9 cellular contexts compared by ENCODE assay signal in the genomic region with DNA sequence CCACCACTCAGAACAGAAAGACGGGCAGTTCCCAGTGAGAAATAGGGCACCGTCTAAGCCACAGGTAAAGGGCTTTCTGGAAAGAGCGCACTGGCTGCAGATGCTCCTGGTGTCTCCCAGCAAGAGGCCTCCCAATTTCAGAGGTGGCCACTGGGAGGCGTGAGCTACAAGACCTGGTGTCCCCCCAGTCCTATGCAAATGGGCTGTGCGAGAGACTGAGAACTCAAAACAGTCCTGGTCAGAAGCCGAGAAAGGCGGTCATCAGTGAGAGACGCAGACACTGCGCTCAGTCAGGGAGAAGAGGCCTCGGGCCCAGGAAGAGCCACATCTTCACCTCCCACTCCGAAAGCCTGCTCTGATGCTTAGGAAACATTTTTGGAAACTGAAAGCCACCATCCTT.
DNase-seq lines count a peak whose midpoint lies in the region; ATAC-seq, FAIRE-seq and TF ChIP-seq lines count a peak whose summit lies in the region.
"Had no signal": no experiment of that assay in that cellular context is flagged by ENCODE, and none has a peak within 500 bp of the region (broad histone marks: within the 10 kb centered on the region; RNA-seq: fewer than 3 reads in every experiment).

No MANE protein-coding gene starts in this region.

- H3K79me2 ChIP-seq in keratinocyte (ENCODE audit: control insufficient read depth, insufficient read depth, low read length), result no peaks in the 10 kb centered on the region

- H3K9me3 Mint-ChIP-seq in T-cell, result no peaks in the 10 kb centered on the region

- CTCF ChIA-PET in T-cell (lab: Charles Lee), result no interaction called here

- no peaks in the 10 kb centered on the region for H3K4me1 ChIP-seq in keratinocyte (ENCODE audit: control insufficient read depth, extremely low read depth, insufficient read depth, low read length)

- POLR2A ChIA-PET in T-cell (lab: Charles Lee), result no interaction called here

- no peak overlapping the region for H3K4me3 ChIP-seq in GM12865 (ENCODE audit: low read depth, low read length)
- H3K4me3 ChIP-seq in H7 (ENCODE audit: insufficient read depth, low read depth, low read length), result no peak overlapping the region
- H3K4me3 ChIP-seq in keratinocyte (ENCODE audit: control insufficient read depth in 2 of 3, extremely low read depth in 1 of 3, insufficient read depth in 2 of 3, low read depth in 1 of 3, low read length in 3 of 3), result no peak overlapping the region

- TF ChIP-seq CTCF in GM12865 (IDR thresholded peaks at IDR 0.05; ENCODE audit: insufficient read depth, low read depth, low read length, missing control alignments) (peak; percentile 32), keratinocyte (optimal IDR thresholded peaks at IDR 0.05 in 1 of 3, IDR thresholded peaks at IDR 0.05 in 1 of 3, conservative IDR thresholded peaks at IDR 0.05 in 1 of 3; ENCODE audit: extremely low read depth in 1 of 3, insufficient read depth in 2 of 3, low read length in 3 of 3) (peak in 2 of 3 experiments; percentile 5 to 9)

- H3K27me3 ChIP-seq in H7 (ENCODE audit: control insufficient read depth, insufficient read depth, low read length) (no peaks in the 10 kb centered on the region), keratinocyte (ENCODE audit: control insufficient read depth, extremely low read depth, insufficient read depth, low read length) (no peaks in the 10 kb centered on the region)

- H3K9me3 ChIP-seq in keratinocyte (ENCODE audit: control insufficient read depth, low read depth, low read length), result no peaks in the 10 kb centered on the region

- H3K36me3 ChIP-seq in H7 (replicated peaks; ENCODE audit: control insufficient read depth, insufficient read depth, low read length) (no peaks in the 10 kb centered on the region; the same call in 1 of the 2 replicates), keratinocyte (ENCODE audit: control insufficient read depth in 2 of 2, extremely low read depth in 1 of 2, insufficient read depth in 2 of 2, low read length in 2 of 2) (peaks cover 11 to 16% of the 10 kb centered on the region in 2 experiments)

- DNase-seq in GM12865 (ENCODE audit: low read depth), result peak; percentile 55
- DNase-seq in H7, result peak; percentile 88
- peak in 1 of 34 experiments; percentile 12 for DNase-seq in T-cell
- DNase-seq in keratinocyte (ENCODE audit: low read depth, low spot score), result no peak
- no peak for DNase-seq in G401 (ENCODE audit: low spot score)
- DNase-seq: NCI-H187 treated with DMSO at 0.1 percent for 48 hours had no signal

- H3K9ac ChIP-seq in keratinocyte (ENCODE audit: control insufficient read depth, extremely low read depth, insufficient read depth, low read length), result no peak overlapping the region

- no peak overlapping the region for H3K4me2 ChIP-seq in keratinocyte (ENCODE audit: control insufficient read depth, extremely low read depth, insufficient read depth, low read depth, low read length)

- no peak for FAIRE-seq in keratinocyte (lab: Jason Lieb, UNC)
- FAIRE-seq: islet of Langerhans had no signal

- no peak overlapping the region for H2AFZ ChIP-seq in keratinocyte (ENCODE audit: control insufficient read depth, low read length)

- no peaks in the 10 kb centered on the region for H4K20me1 ChIP-seq in keratinocyte (ENCODE audit: control insufficient read depth, extremely low read depth, insufficient read depth, low read length)

- H3K4me1 Mint-ChIP-seq in T-cell, result peaks cover 0 to 6% (median 0%) of the 10 kb centered on the region in 3 donors

- dilution Hi-C loops in keratinocyte (cut with MboI; ENCODE audit: extremely low pct_ligation_motif_present, low sequenced_read_pairs), result no loop called here

- ATAC-seq in T-cell (replicated peaks in 1 of 4) (no peak), GM21737 (IDR thresholded peaks at IDR 0.05; ENCODE audit: unreplicated experiment) (no peak), HG03139 (IDR thresholded peaks at IDR 0.05; ENCODE audit: unreplicated experiment) (no peak)

- peaks cover 42% of the 10 kb centered on the region for H3K36me3 Mint-ChIP-seq in T-cell

- no peak overlapping the region for H3K27ac Mint-ChIP-seq in T-cell

- in situ Hi-C loops in G401 (cut with HindIII; ENCODE audit: low sequenced_read_pairs), result no loop called here

- no peaks in the 10 kb centered on the region for H3K27me3 Mint-ChIP-seq in T-cell

- H3K9me1 ChIP-seq in keratinocyte (ENCODE audit: control insufficient read depth, extremely low read depth, insufficient read depth, low read length), result no peaks in the 10 kb centered on the region

- H3K27ac ChIP-seq in keratinocyte (ENCODE audit: control insufficient read depth, insufficient read depth, low read length), result no peak overlapping the region

- H3K4me3 Mint-ChIP-seq in T-cell, result peak overlapping the region in 2 of 3 donors; percentile 7 to 34

Comparison
In these comparisons a context has a peak if more than half of its experiments do, and no peak if none do; other contexts are left out.
1. DNase-seq: peak in GM12865 (single experiment) and H7 (single experiment); none in keratinocyte (single experiment) and G401 (single experiment).